ENCODE assay signal across 9 cellular contexts in the genomic region with DNA sequence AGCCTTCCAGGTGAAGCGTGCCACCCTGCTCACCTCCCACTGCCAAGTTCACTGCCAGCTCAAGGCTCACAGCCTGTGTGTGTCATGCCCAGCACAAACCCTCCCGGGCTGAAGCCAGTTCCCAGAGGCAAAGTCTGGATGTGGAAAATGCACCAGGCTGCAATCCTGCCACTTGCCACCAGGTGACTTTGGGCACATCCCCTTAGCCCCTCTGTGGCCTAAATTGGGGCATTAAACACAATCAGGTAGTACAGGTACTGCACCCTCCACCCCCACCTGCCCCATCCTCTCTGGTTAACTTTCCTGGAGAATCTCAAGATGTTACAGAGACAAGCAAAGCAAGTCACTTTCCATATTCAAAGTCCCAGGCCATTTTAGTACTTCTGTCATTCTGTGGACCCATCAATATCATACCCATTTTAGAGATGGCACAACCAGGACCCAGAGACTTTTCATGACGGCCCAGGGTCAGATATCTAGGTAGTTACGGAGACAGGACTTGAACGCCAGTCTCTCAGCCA. TPM values are rescaled to one million over a fixed set of nuclear protein-coding genes. Genes with fewer than 3 reads are reported as not detected.
DNase-seq lines count a peak whose midpoint lies in the region; ATAC-seq and TF ChIP-seq lines count a peak whose summit lies in the region.
"Had no signal": no experiment of that assay in that cellular context is flagged by ENCODE, and none has a peak within 500 bp of the region (broad histone marks: within the 10 kb centered on the region; RNA-seq: fewer than 3 reads in every experiment).

No MANE protein-coding gene starts in this region.

- H3K27me3 Mint-ChIP-seq in GM23338 (ENCODE audit: insufficient read depth, low read depth, poor library complexity) (peaks cover 34% of the 10 kb centered on the region), glutamatergic neuron (ENCODE audit: unreplicated experiment) (peaks cover 11% of the 10 kb centered on the region)

- TF ChIP-seq CTCF in GM23338 (conservative IDR thresholded peaks at IDR 0.05; ENCODE audit: low read depth in 2 of 2), result peak; percentile 63 to 70
- TF ChIP-seq CTCF in glutamatergic neuron (IDR thresholded peaks at IDR 0.05; ENCODE audit: partially characterized antibody, unreplicated experiment), result peak; percentile 84

- H3K4me2 ChIP-seq in GM23338, result no peak overlapping the region

- H3K4me1 Mint-ChIP-seq in GM23338 (peaks cover 32% of the 10 kb centered on the region), glutamatergic neuron (ENCODE audit: low read depth, unreplicated experiment) (no peaks in the 10 kb centered on the region)

- no peaks in the 10 kb centered on the region for H3K9me2 ChIP-seq in GM23338 (ENCODE audit: insufficient read depth)

- no peaks in the 10 kb centered on the region for H3K36me3 ChIP-seq in GM23338 (ENCODE audit: insufficient read depth)
- H3K36me3 ChIP-seq: HAP-1 had no signal

- ATAC-seq in GM23338, result peak; percentile 39
- ATAC-seq in HG03097 (IDR thresholded peaks at IDR 0.05; ENCODE audit: low FRiP score, unreplicated experiment), result no peak

- H2AFZ ChIP-seq in GM23338, result no peak overlapping the region

- H3K27me3 ChIP-seq in GM23338 (ENCODE audit: insufficient read depth), result peaks cover 32% of the 10 kb centered on the region

- H3K27ac ChIP-seq in GM23338 (ENCODE audit: low read depth), result no peak overlapping the region

- peak; percentile 38 for DNase-seq in AG08395 (ENCODE audit: low spot score)
- peak; percentile 81 for DNase-seq in GM23338 (ENCODE audit: low spot score)
- DNase-seq in activated CD4-positive, alpha-beta T cell treated with anti-CD3 and anti-CD28 coated beads, Interleukin-2, amount 50 U/mL, for 48 hours, result peak; percentile 48 to 60
- peak; percentile 72 for DNase-seq in glutamatergic neuron
- DNase-seq in stimulated activated naive CD4-positive, alpha-beta T cell treated with Interleukin-2 at 50 U/mL for 16 hours (lab: John Stamatoyannopoulos, UW), result peak; percentile 13
- DNase-seq in mucosa of gallbladder (ENCODE audit: low spot score), result no peak
- DNase-seq in inferior parietal cortex (ENCODE audit: extremely low spot score), result no peak

- no peaks in the 10 kb centered on the region for H4K20me1 ChIP-seq in GM23338 (replicated peaks; ENCODE audit: insufficient read depth)

- H3K27ac Mint-ChIP-seq in GM23338 (no peak overlapping the region), glutamatergic neuron (ENCODE audit: unreplicated experiment) (no peak overlapping the region)

- peaks cover 14% of the 10 kb centered on the region for H3F3A ChIP-seq in GM23338 (replicated peaks; ENCODE audit: low read depth)

- H3K4me3 Mint-ChIP-seq in GM23338, result peak overlapping the region; percentile 40; the same call in 2 of the 3 replicates
- no peak overlapping the region for H3K4me3 Mint-ChIP-seq in glutamatergic neuron (ENCODE audit: unreplicated experiment)

- H3K36me3 Mint-ChIP-seq in GM23338 (ENCODE audit: low read depth) (no peaks in the 10 kb centered on the region), glutamatergic neuron (ENCODE audit: unreplicated experiment) (no peaks in the 10 kb centered on the region)

- H3K4me3 ChIP-seq in GM23338, result no peak overlapping the region
- H3K4me3 ChIP-seq: HAP-1 had no signal

- peaks cover 8% of the 10 kb centered on the region for H3K4me1 ChIP-seq in GM23338 (ENCODE audit: insufficient read depth)
- H3K4me1 ChIP-seq: HAP-1 had no signal

- no peaks in the 10 kb centered on the region for H3K9me3 Mint-ChIP-seq in GM23338
- peaks cover 7% of the 10 kb centered on the region for H3K9me3 Mint-ChIP-seq in glutamatergic neuron (ENCODE audit: unreplicated experiment)

- no peaks in the 10 kb centered on the region for H3K79me2 ChIP-seq in GM23338 (replicated peaks; ENCODE audit: insufficient read depth)

TF ChIP-seq in GM23338, 12 proteins besides CTCF, POLR2A, EP300 and RAD21 (continues in another document):
- TF ChIP-seq, protein P1, sequence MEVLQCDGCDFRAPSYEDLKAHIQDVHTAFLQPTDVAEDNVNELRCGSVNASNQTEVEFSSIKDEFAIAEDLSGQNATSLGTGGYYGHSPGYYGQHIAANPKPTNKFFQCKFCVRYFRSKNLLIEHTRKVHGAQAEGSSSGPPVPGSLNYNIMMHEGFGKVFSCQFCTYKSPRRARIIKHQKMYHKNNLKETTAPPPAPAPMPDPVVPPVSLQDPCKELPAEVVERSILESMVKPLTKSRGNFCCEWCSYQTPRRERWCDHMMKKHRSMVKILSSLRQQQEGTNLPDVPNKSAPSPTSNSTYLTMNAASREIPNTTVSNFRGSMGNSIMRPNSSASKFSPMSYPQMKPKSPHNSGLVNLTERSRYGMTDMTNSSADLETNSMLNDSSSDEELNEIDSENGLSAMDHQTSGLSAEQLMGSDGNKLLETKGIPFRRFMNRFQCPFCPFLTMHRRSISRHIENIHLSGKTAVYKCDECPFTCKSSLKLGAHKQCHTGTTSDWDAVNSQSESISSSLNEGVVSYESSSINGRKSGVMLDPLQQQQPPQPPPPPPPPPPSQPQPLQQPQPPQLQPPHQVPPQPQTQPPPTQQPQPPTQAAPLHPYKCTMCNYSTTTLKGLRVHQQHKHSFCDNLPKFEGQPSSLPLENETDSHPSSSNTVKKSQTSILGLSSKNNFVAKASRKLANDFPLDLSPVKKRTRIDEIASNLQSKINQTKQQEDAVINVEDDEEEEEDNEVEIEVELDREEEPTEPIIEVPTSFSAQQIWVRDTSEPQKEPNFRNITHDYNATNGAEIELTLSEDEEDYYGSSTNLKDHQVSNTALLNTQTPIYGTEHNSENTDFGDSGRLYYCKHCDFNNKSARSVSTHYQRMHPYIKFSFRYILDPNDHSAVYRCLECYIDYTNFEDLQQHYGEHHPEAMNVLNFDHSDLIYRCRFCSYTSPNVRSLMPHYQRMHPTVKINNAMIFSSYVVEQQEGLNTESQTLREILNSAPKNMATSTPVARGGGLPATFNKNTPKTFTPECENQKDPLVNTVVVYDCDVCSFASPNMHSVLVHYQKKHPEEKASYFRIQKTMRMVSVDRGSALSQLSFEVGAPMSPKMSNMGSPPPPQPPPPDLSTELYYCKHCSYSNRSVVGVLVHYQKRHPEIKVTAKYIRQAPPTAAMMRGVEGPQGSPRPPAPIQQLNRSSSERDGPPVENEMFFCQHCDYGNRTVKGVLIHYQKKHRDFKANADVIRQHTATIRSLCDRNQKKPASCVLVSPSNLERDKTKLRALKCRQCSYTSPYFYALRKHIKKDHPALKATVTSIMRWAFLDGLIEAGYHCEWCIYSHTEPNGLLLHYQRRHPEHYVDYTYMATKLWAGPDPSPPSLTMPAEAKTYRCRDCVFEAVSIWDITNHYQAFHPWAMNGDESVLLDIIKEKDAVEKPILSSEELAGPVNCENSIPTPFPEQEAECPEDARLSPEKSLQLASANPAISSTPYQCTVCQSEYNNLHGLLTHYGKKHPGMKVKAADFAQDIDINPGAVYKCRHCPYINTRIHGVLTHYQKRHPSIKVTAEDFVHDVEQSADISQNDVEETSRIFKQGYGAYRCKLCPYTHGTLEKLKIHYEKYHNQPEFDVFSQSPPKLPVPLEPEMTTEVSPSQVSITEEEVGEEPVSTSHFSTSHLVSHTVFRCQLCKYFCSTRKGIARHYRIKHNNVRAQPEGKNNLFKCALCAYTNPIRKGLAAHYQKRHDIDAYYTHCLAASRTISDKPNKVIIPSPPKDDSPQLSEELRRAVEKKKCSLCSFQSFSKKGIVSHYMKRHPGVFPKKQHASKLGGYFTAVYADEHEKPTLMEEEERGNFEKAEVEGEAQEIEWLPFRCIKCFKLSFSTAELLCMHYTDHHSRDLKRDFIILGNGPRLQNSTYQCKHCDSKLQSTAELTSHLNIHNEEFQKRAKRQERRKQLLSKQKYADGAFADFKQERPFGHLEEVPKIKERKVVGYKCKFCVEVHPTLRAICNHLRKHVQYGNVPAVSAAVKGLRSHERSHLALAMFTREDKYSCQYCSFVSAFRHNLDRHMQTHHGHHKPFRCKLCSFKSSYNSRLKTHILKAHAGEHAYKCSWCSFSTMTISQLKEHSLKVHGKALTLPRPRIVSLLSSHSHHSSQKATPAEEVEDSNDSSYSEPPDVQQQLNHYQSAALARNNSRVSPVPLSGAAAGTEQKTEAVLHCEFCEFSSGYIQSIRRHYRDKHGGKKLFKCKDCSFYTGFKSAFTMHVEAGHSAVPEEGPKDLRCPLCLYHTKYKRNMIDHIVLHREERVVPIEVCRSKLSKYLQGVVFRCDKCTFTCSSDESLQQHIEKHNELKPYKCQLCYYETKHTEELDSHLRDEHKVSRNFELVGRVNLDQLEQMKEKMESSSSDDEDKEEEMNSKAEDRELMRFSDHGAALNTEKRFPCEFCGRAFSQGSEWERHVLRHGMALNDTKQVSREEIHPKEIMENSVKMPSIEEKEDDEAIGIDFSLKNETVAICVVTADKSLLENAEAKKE (CRISPR knock-in tag; IDR thresholded peaks at IDR 0.05), result no peak
- TF ChIP-seq, protein P2, sequence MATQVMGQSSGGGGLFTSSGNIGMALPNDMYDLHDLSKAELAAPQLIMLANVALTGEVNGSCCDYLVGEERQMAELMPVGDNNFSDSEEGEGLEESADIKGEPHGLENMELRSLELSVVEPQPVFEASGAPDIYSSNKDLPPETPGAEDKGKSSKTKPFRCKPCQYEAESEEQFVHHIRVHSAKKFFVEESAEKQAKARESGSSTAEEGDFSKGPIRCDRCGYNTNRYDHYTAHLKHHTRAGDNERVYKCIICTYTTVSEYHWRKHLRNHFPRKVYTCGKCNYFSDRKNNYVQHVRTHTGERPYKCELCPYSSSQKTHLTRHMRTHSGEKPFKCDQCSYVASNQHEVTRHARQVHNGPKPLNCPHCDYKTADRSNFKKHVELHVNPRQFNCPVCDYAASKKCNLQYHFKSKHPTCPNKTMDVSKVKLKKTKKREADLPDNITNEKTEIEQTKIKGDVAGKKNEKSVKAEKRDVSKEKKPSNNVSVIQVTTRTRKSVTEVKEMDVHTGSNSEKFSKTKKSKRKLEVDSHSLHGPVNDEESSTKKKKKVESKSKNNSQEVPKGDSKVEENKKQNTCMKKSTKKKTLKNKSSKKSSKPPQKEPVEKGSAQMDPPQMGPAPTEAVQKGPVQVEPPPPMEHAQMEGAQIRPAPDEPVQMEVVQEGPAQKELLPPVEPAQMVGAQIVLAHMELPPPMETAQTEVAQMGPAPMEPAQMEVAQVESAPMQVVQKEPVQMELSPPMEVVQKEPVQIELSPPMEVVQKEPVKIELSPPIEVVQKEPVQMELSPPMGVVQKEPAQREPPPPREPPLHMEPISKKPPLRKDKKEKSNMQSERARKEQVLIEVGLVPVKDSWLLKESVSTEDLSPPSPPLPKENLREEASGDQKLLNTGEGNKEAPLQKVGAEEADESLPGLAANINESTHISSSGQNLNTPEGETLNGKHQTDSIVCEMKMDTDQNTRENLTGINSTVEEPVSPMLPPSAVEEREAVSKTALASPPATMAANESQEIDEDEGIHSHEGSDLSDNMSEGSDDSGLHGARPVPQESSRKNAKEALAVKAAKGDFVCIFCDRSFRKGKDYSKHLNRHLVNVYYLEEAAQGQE (IDR thresholded peaks at IDR 0.05; ENCODE audit: unreplicated experiment), result no peak
- no peak for TF ChIP-seq STAT1 (IDR thresholded peaks at IDR 0.05; ENCODE audit: unreplicated experiment)
- no peak for TF ChIP-seq EZH2phosphoT487 (IDR thresholded peaks at IDR 0.05; ENCODE audit: unreplicated experiment)
- no peak for TF ChIP-seq EZH2 (IDR thresholded peaks at IDR 0.05; ENCODE audit: low read depth, unreplicated experiment)

RNA-seq across cellular contexts. Expression of a gene that starts 1.8 kb away (rescaled TPM):
- 3.2 and 3.6 TPM in 2 replicates for total RNA-seq in GM23338 (2014; rRNA removed; shearing (Covaris generic))
- polyA plus RNA-seq in GM23338 (2016; fragmentation: Nextera tagmentation; extraction: Ambion mirVana), result 1.2 and 1.5 TPM in 2 replicates
- total RNA-seq in glutamatergic neuron (ENCODE audit: unreplicated experiment) (0.20 TPM), mucosa of gallbladder (4.4 TPM)

Comparison
In these comparisons a context has a peak if more than half of its experiments do, and no peak if none do; other contexts are left out.
1. DNase-seq: peak in AG08395 (single experiment), GM23338 (single experiment), activated CD4-positive, alpha-beta T cell treated with anti-CD3 and anti-CD28 coated beads, Interleukin-2, amount 50 U/mL, for 48 hours (2 of 2), glutamatergic neuron (single experiment) and stimulated activated naive CD4-positive, alpha-beta T cell treated with Interleukin-2 at 50 U/mL for 16 hours (single experiment); none in mucosa of gallbladder (single experiment) and inferior parietal cortex (single experiment).